8 cellular contexts compared by ENCODE assay signal in genomic region chr19:3459322-3459881, GRCh38. TPM values are rescaled to one million over a fixed set of nuclear protein-coding genes. Genes with fewer than 3 reads are reported as not detected.
A peak's percentile ranks its signal among the peaks of the same experiment; 100 is the strongest.
DNase-seq lines count a peak whose midpoint lies in the region; ATAC-seq and TF ChIP-seq lines count a peak whose summit lies in the region.

No MANE protein-coding gene starts in this region.

- no peaks in the 10 kb centered on the region for H3K4me1 ChIP-seq in foreskin keratinocyte

- peak overlapping the region; percentile 89 for H3K27ac ChIP-seq in cingulate gyrus (ENCODE audit: low read depth, low read length)
- H3K27ac ChIP-seq in temporal lobe (ENCODE audit: low read depth, low read length): peak overlapping the region; percentile 78
- no peak overlapping the region for H3K27ac ChIP-seq in foreskin keratinocyte

- TF ChIP-seq CTCF in foreskin keratinocyte (conservative IDR thresholded peaks at IDR 0.05): no peak

- H3K27me3 ChIP-seq in foreskin keratinocyte: no peaks in the 10 kb centered on the region

- H3K27me3 Mint-ChIP-seq in activated T-cell treated with anti-CD3 and anti-CD28 coated beads, Interleukin-2, amount 50 U/mL, for 24 hours: no peaks in the 10 kb centered on the region

- no peaks in the 10 kb centered on the region for H3K4me1 Mint-ChIP-seq in activated T-cell treated with anti-CD3 and anti-CD28 coated beads, Interleukin-2, amount 50 U/mL, for 24 hours (ENCODE audit: low read depth)

- ATAC-seq in left colon (peak; percentile 51), foreskin keratinocyte (no peak), GM21360 (IDR thresholded peaks at IDR 0.05; ENCODE audit: unreplicated experiment) (no peak), GM18517 (IDR thresholded peaks at IDR 0.05; ENCODE audit: unreplicated experiment) (no peak)

- peaks cover 25% of the 10 kb centered on the region for H3K36me3 Mint-ChIP-seq in activated T-cell treated with anti-CD3 and anti-CD28 coated beads, Interleukin-2, amount 50 U/mL, for 24 hours (ENCODE audit: low read depth)

- no peaks in the 10 kb centered on the region for H3K9me3 Mint-ChIP-seq in activated T-cell treated with anti-CD3 and anti-CD28 coated beads, Interleukin-2, amount 50 U/mL, for 24 hours

- H3K4me3 Mint-ChIP-seq in activated T-cell treated with anti-CD3 and anti-CD28 coated beads, Interleukin-2, amount 50 U/mL, for 24 hours: no peak overlapping the region

- peak; percentile 72 for DNase-seq in M059J (ENCODE audit: low read depth)
- peak; percentile 63 to 72 for DNase-seq in left colon
- DNase-seq in foreskin keratinocyte: no peak
- DNase-seq in activated T-cell treated with anti-CD3 and anti-CD28 coated beads, Interleukin-2, amount 50 U/mL, for 24 hours: no peak

- no peak overlapping the region for H3K27ac Mint-ChIP-seq in activated T-cell treated with anti-CD3 and anti-CD28 coated beads, Interleukin-2, amount 50 U/mL, for 24 hours

- intact Hi-C loops in left colon (cut with DNase I, micrococcal nuclease): no loop called here

RNA-seq across cellular contexts. Expression of gene SMIM24, which starts 20.9 kb away (rescaled TPM):
- total RNA-seq in M059J (2014; rRNA removed; shearing (Covaris generic)): not detected in 2 replicates
- 10 to 100 TPM; 42.0 to 45.8 TPM for total RNA-seq in left colon
- 0.25 TPM for total RNA-seq in temporal lobe
- not detected in 2 replicates for total RNA-seq in foreskin keratinocyte
- polyA plus RNA-seq in foreskin keratinocyte: 0.08 TPM in 1 of 2 replicates, not detected in the other

RNA-seq across cellular contexts. Expression of gene SMIM44, which starts 23.8 kb away (rescaled TPM):
- total RNA-seq in M059J (2014; rRNA removed; shearing (Covaris generic)): not detected in 2 replicates
- 1 to 10 TPM; 6.0 to 6.1 TPM for total RNA-seq in left colon
- not detected for total RNA-seq in temporal lobe
- total RNA-seq in foreskin keratinocyte: not detected in 2 replicates
- polyA plus RNA-seq in foreskin keratinocyte: not detected in 2 replicates

RNA-seq across cellular contexts. Expression of gene DOHH, which starts 41.1 kb away (rescaled TPM):
- 6.9 and 16.4 TPM in 2 replicates for total RNA-seq in M059J (2014; rRNA removed; shearing (Covaris generic))
- total RNA-seq in left colon (10 to 100 TPM in 1 of 2 donors, 1 to 10 TPM in 1; 8.8 to 13.6 TPM), temporal lobe (11.6 TPM), foreskin keratinocyte (12.3 and 12.6 TPM in 2 replicates)
- 17.2 and 17.8 TPM in 2 replicates for polyA plus RNA-seq in foreskin keratinocyte

RNA-seq across cellular contexts. Expression of gene FZR1, which starts 46.7 kb away (rescaled TPM):
- total RNA-seq in M059J (2014; rRNA removed; shearing (Covaris generic)): 35.7 and 56.5 TPM in 2 replicates
- total RNA-seq in left colon (10 to 100 TPM; 39.7 to 47.2 TPM), temporal lobe (27.5 TPM), foreskin keratinocyte (39.7 and 43.1 TPM in 2 replicates)
- polyA plus RNA-seq in foreskin keratinocyte: 36.7 and 37.9 TPM in 2 replicates

Comparison
In these comparisons a context has a peak if more than half of its experiments do, and no peak if none do; other contexts are left out.
1. DNase-seq: peak in M059J (single experiment) and left colon (2 of 2); none in foreskin keratinocyte (0 of 2) and activated T-cell treated with anti-CD3 and anti-CD28 coated beads, Interleukin-2, amount 50 U/mL, for 24 hours (single experiment).
2. RNA of gene SMIM24, which starts 20.9 kb away (total RNA-seq): 42.0 to 45.8 TPM in left colon; 0.25 TPM in temporal lobe (single experiment), not detected in M059J and not detected in foreskin keratinocyte; every median in the first group is over 10 times any median in the second.